Comparison of ENCODE assay signal across 9 cellular contexts in genomic region chr15:67137951-67138935, GRCh38.
DNase-seq lines count a peak whose midpoint lies in the region; ATAC-seq and TF ChIP-seq lines count a peak whose summit lies in the region.
"Had no signal": no experiment of that assay in that cellular context is flagged by ENCODE, and none has a peak within 500 bp of the region (broad histone marks: within the 10 kb centered on the region; RNA-seq: fewer than 3 reads in every experiment).

No MANE protein-coding gene starts in this region.

- H2BK12ac ChIP-seq in neuronal stem cell (ENCODE audit: low read length): no peak overlapping the region

- no peak overlapping the region for H4K8ac ChIP-seq in neuronal stem cell (ENCODE audit: low read depth, low read length)

- H4K20me1 ChIP-seq in GM23248 (ENCODE audit: insufficient read depth): no peaks in the 10 kb centered on the region

- no peak overlapping the region for H2BK15ac ChIP-seq in neuronal stem cell (ENCODE audit: low read length)

- no peaks in the 10 kb centered on the region for H3K27me3 ChIP-seq in GM23248 (replicated peaks; ENCODE audit: insufficient read depth)
- H3K27me3 ChIP-seq in foreskin keratinocyte: no peaks in the 10 kb centered on the region
- no peaks in the 10 kb centered on the region for H3K27me3 ChIP-seq in rectal smooth muscle tissue (ENCODE audit: control insufficient read depth, insufficient read depth, low read length)
- H3K27me3 ChIP-seq in neuronal stem cell (ENCODE audit: control insufficient read depth in 3 of 3, insufficient read depth in 3 of 3, low read depth in 1 of 3, low read length in 3 of 3): no peaks in the 10 kb centered on the region
- H3K27me3 ChIP-seq: cardiac muscle cell had no signal

- H3K9me3 ChIP-seq in GM23248 (ENCODE audit: low read depth): no peaks in the 10 kb centered on the region
- H3K9me3 ChIP-seq in neuronal stem cell (replicated peaks in 1 of 2; ENCODE audit: control insufficient read depth in 2 of 2, insufficient read depth in 1 of 2, low read depth in 1 of 2, low read length in 2 of 2): no peaks in the 10 kb centered on the region

- ATAC-seq in foreskin keratinocyte (peak; percentile 31), HG03280 (IDR thresholded peaks at IDR 0.05; ENCODE audit: unreplicated experiment) (no peak)

- H3K14ac ChIP-seq in neuronal stem cell (ENCODE audit: low read length): no peak overlapping the region

- peak overlapping the region; percentile 80 for H3K4me2 ChIP-seq in GM23248 (ENCODE audit: unreplicated experiment)
- H3K4me2 ChIP-seq in neuronal stem cell (ENCODE audit: insufficient read depth, low read length, poor library complexity, severe bottlenecking): no peak overlapping the region

- no peak overlapping the region for H3K4ac ChIP-seq in neuronal stem cell (ENCODE audit: low read length)

- peaks cover 80% of the 10 kb centered on the region for H3K4me1 ChIP-seq in GM23248 (ENCODE audit: insufficient read depth)
- peaks cover 63% of the 10 kb centered on the region for H3K4me1 ChIP-seq in foreskin keratinocyte
- peaks cover 52% of the 10 kb centered on the region for H3K4me1 ChIP-seq in rectal smooth muscle tissue (ENCODE audit: control insufficient read depth, insufficient read depth, low read length)
- H3K4me1 ChIP-seq in neuronal stem cell (ENCODE audit: control insufficient read depth in 2 of 2, insufficient read depth in 1 of 2, low read depth in 1 of 2, low read length in 2 of 2): peaks cover 39 to 58% of the 10 kb centered on the region in 2 donors

- H3K9ac ChIP-seq in GM23248 (peak overlapping the region; percentile 78), rectal smooth muscle tissue (ENCODE audit: low read length) (no peak overlapping the region), neuronal stem cell (ENCODE audit: low read depth, low read length, poor library complexity) (no peak overlapping the region)

- H3K36me3 ChIP-seq in GM23248 (ENCODE audit: low read depth) (no peaks in the 10 kb centered on the region), rectal smooth muscle tissue (ENCODE audit: control insufficient read depth, insufficient read depth, low read length) (no peaks in the 10 kb centered on the region), neuronal stem cell (replicated peaks in 1 of 2; ENCODE audit: control insufficient read depth in 2 of 2, insufficient read depth in 2 of 2, low read length in 2 of 2) (no peaks in the 10 kb centered on the region)
- H3K36me3 ChIP-seq: cardiac muscle cell had no signal

- H3K9me2 ChIP-seq in GM23248 (ENCODE audit: insufficient read depth): no peaks in the 10 kb centered on the region

- no peak overlapping the region for H2BK120ac ChIP-seq in neuronal stem cell (ENCODE audit: low read depth, low read length)

- H3K4me3 ChIP-seq in GM23248: peak overlapping the region; percentile 55
- peak overlapping the region; percentile 7 for H3K4me3 ChIP-seq in rectal smooth muscle tissue (ENCODE audit: low read length)
- H3K4me3 ChIP-seq in neuronal stem cell (ENCODE audit: low read length in 2 of 2): no peak overlapping the region
- H3K4me3 ChIP-seq: cardiac muscle cell had no signal

- H2AFZ ChIP-seq in GM23248 (no peak overlapping the region), neuronal stem cell (ENCODE audit: low read length) (no peak overlapping the region)

- no peak overlapping the region for H2BK5ac ChIP-seq in neuronal stem cell (ENCODE audit: low read length)

- H3K23ac ChIP-seq in neuronal stem cell (ENCODE audit: low read depth, low read length, poor library complexity): no peak overlapping the region

- H3K18ac ChIP-seq in neuronal stem cell (ENCODE audit: low read length): no peak overlapping the region

- H4K91ac ChIP-seq in neuronal stem cell (ENCODE audit: low read depth, low read length, poor library complexity): no peak overlapping the region

- in situ Hi-C loops in GM23248 (cut with MboI): no loop called here

- peaks cover 100% of the 10 kb centered on the region for H3K79me2 ChIP-seq in GM23248 (ENCODE audit: insufficient read depth)

- H2AK5ac ChIP-seq in neuronal stem cell (ENCODE audit: low read depth, low read length): no peak overlapping the region

- H3K27ac ChIP-seq in GM23248: peak overlapping the region; percentile 54
- peak overlapping the region; percentile 74 for H3K27ac ChIP-seq in VCaP
- H3K27ac ChIP-seq in foreskin keratinocyte: peak overlapping the region; percentile 35
- peak overlapping the region; percentile 23 for H3K27ac ChIP-seq in rectal smooth muscle tissue (ENCODE audit: low read depth, low read length)
- H3K27ac ChIP-seq in neuronal stem cell (replicated peaks; ENCODE audit: low read length): no peak overlapping the region
- H3K27ac ChIP-seq: cardiac muscle cell had no signal

- DNase-seq in GM23248: peak; percentile 45
- DNase-seq in foreskin keratinocyte: no peak
- DNase-seq in UCSD-AML1 (lab: John Stamatoyannopoulos, UW; ENCODE audit: unreplicated experiment): no peak
- DNase-seq in NCI-H1105 treated with DMSO at 0.1 percent for 48 hours (lab: John Stamatoyannopoulos, UW): no peak
- no peak for DNase-seq in neuronal stem cell (ENCODE audit: low spot score)

- TF ChIP-seq CTCF in VCaP (conservative IDR thresholded peaks at IDR 0.05) (no peak), foreskin keratinocyte (conservative IDR thresholded peaks at IDR 0.05) (no peak)

- 10 to 27% methylated on average over 13 to 17 of the region's 17 CpGs for WGBS in GM23248 (ENCODE audit: low coverage in 1 of 2, low lambda C conversion rate in 2 of 2, missing lambda C conversion rate in 2 of 2), 2 experiments
- WGBS in neuronal stem cell (ENCODE audit: extremely low coverage in 2 of 2, insufficient read length in 2 of 2, insufficient replicate concordance in 1 of 2), 2 donors: no CpG with 5 or more reads among the region's 17 CpGs

- H3F3A ChIP-seq in GM23248 (ENCODE audit: insufficient read depth): peaks cover 40% of the 10 kb centered on the region

- peaks cover 3% of the 10 kb centered on the region for H3K79me1 ChIP-seq in neuronal stem cell (ENCODE audit: low read depth, low read length)

Comparison
In these comparisons a context has a peak if more than half of its experiments do, and no peak if none do; other contexts are left out.
1. H3K4me3 ChIP-seq: peak in GM23248 (single experiment) and rectal smooth muscle tissue (single experiment); none in neuronal stem cell (0 of 2).